11 cellular contexts compared by ENCODE assay signal in genomic region chr3:136728434-136728833, GRCh38. TPM values are rescaled to one million over a fixed set of nuclear protein-coding genes. Genes with fewer than 3 reads are reported as not detected.
A peak's percentile ranks its signal among the peaks of the same experiment; 100 is the strongest.
DNase-seq lines count a peak whose midpoint lies in the region; ATAC-seq and TF ChIP-seq lines count a peak whose summit lies in the region.
"Had no signal": no experiment of that assay in that cellular context is flagged by ENCODE, and none has a peak within 500 bp of the region (broad histone marks: within the 10 kb centered on the region; RNA-seq: fewer than 3 reads in every experiment).

No MANE protein-coding gene starts in this region.

- DNase-seq in activated naive CD8-positive, alpha-beta T cell treated with anti-CD3 and anti-CD28 coated beads, Interleukin-2, amount 50 U/mL, for 24 hours = no peak
- DNase-seq in osteoblast (ENCODE audit: insufficient read length, low spot score, missing footprints) = no peak
- DNase-seq in NAMALWA (ENCODE audit: low spot score) = no peak
- DNase-seq in SW480 (ENCODE audit: low spot score) = no peak
- DNase-seq: Caco-2, lower lobe of right lung had no signal

- H3K27ac ChIP-seq in osteoblast (ENCODE audit: low read depth, low read length) = peak overlapping the region; percentile 75
- H3K27ac ChIP-seq: lower lobe of right lung had no signal

- H4K20me1 ChIP-seq in osteoblast (ENCODE audit: insufficient read depth, low read length) = peaks cover 10% of the 10 kb centered on the region

- H3K27me3 Mint-ChIP-seq in activated naive CD8-positive, alpha-beta T cell treated with anti-CD3 and anti-CD28 coated beads, Interleukin-2, amount 50 U/mL, for 24 hours = no peaks in the 10 kb centered on the region

- H3K4me1 Mint-ChIP-seq in activated naive CD8-positive, alpha-beta T cell treated with anti-CD3 and anti-CD28 coated beads, Interleukin-2, amount 50 U/mL, for 24 hours = peaks cover 67% of the 10 kb centered on the region

- no peaks in the 10 kb centered on the region for H3K36me3 Mint-ChIP-seq in activated naive CD8-positive, alpha-beta T cell treated with anti-CD3 and anti-CD28 coated beads, Interleukin-2, amount 50 U/mL, for 24 hours (ENCODE audit: low read depth)

- no peak overlapping the region for H2AFZ ChIP-seq in osteoblast (ENCODE audit: low read length)

- peak overlapping the region; percentile 40 for H3K4me3 ChIP-seq in osteoblast (ENCODE audit: insufficient read depth, low read length)
- H3K4me3 ChIP-seq: lower lobe of right lung had no signal

- H3K9me3 ChIP-seq in osteoblast (ENCODE audit: low read depth, low read length) = no peaks in the 10 kb centered on the region
- H3K9me3 ChIP-seq: Caco-2, lower lobe of right lung had no signal

- no peaks in the 10 kb centered on the region for H3K36me3 ChIP-seq in osteoblast (ENCODE audit: insufficient read depth, low read length)
- H3K36me3 ChIP-seq: lower lobe of right lung had no signal

- H3K4me2 ChIP-seq in osteoblast (ENCODE audit: insufficient read depth, low read length) = peak overlapping the region; percentile 61

- peaks cover 6% of the 10 kb centered on the region for H3K4me1 ChIP-seq in osteoblast (ENCODE audit: insufficient read depth, low read length)

- H3K4me3 Mint-ChIP-seq in activated naive CD8-positive, alpha-beta T cell treated with anti-CD3 and anti-CD28 coated beads, Interleukin-2, amount 50 U/mL, for 24 hours = no peak overlapping the region

- no peaks in the 10 kb centered on the region for H3K9me3 Mint-ChIP-seq in activated naive CD8-positive, alpha-beta T cell treated with anti-CD3 and anti-CD28 coated beads, Interleukin-2, amount 50 U/mL, for 24 hours

- H3K79me2 ChIP-seq in osteoblast (ENCODE audit: insufficient read depth, low read length) = peaks cover 80% of the 10 kb centered on the region

- no peak for TF ChIP-seq CTCF in osteoblast (IDR thresholded peaks at IDR 0.05; ENCODE audit: extremely low read depth, low read depth, low read length)

- peak; percentile 57 for ATAC-seq in GM18867 (IDR thresholded peaks at IDR 0.05; ENCODE audit: unreplicated experiment)
- peak; percentile 45 for ATAC-seq in HG03097 (IDR thresholded peaks at IDR 0.05; ENCODE audit: low FRiP score, unreplicated experiment)
- ATAC-seq in activated naive CD8-positive, alpha-beta T cell treated with anti-CD3 and anti-CD28 coated beads, Interleukin-2, amount 50 U/mL, for 24 hours = peak; percentile 36
- ATAC-seq in GM18868 (IDR thresholded peaks at IDR 0.05; ENCODE audit: unreplicated experiment) = no peak
- no peak for ATAC-seq in HG03039 (IDR thresholded peaks at IDR 0.05; ENCODE audit: unreplicated experiment)
- ATAC-seq: HCT116 had no signal

- H3K27me3 ChIP-seq in osteoblast (ENCODE audit: insufficient read depth, low read length) = no peaks in the 10 kb centered on the region

- no peak overlapping the region for H3K27ac Mint-ChIP-seq in activated naive CD8-positive, alpha-beta T cell treated with anti-CD3 and anti-CD28 coated beads, Interleukin-2, amount 50 U/mL, for 24 hours

RNA-seq across cellular contexts. Expression of gene STAG1, which starts 23.7 kb away (rescaled TPM):
- total RNA-seq in osteoblast = 56.9 and 58.6 TPM in 2 replicates

Comparison
In these comparisons a context has a peak if more than half of its experiments do, and no peak if none do; other contexts are left out.
1. ATAC-seq: peak in GM18867 (single experiment), HG03097 (single experiment) and activated naive CD8-positive, alpha-beta T cell treated with anti-CD3 and anti-CD28 coated beads, Interleukin-2, amount 50 U/mL, for 24 hours (single experiment); none in GM18868 (single experiment) and HG03039 (single experiment).